In the genomic region with DNA sequence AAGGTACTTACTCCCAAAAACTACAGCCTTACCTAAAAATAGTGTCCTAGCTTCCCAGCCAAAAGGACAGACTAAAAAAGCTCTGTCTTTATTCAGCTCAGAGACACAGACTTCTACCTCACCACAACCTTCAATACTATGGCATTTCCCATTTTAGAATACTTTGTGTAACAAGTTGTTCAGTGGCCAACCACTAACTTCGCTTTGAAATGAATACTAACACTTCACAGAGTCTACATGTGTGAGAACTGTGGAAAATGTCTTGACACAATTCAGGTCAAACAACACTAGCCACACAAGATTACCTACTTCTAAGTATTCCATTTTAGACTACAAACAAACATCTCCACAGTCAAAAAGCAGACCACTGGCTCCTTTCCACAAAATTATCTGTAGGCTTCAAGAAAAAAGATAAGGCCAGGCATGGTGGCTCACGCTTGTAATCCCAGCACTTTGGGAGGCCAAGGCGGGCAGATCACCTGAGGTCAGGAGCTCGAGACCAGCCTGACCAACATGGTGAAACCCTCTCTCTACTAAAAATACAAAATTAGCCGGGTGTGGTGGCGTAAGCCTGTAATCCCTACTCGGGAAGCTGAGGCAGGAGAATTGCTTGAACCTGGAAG, we compare ENCODE assay signal across 1 cellular context.
TF ChIP-seq lines count a peak whose summit lies in the region.

No MANE protein-coding gene starts in this region.

TF ChIP-seq in GM23338, 12 proteins besides CTCF, POLR2A, EP300 and RAD21:
- TF ChIP-seq ZNF331 (CRISPR knock-in tag; IDR thresholded peaks at IDR 0.05; ENCODE audit: low read depth) (no peak), STAT1 (IDR thresholded peaks at IDR 0.05; ENCODE audit: unreplicated experiment) (no peak), EZH2 (IDR thresholded peaks at IDR 0.05; ENCODE audit: low read depth, unreplicated experiment) (no peak), ZNF114 (CRISPR knock-in tag; IDR thresholded peaks at IDR 0.05) (no peak), REST (IDR thresholded peaks at IDR 0.05; ENCODE audit: unreplicated experiment) (no peak), CREB1 (CRISPR knock-in tag; IDR thresholded peaks at IDR 0.05; ENCODE audit: low read depth) (no peak)
